Comparison of ENCODE assay signal across 15 cellular contexts in genomic region chr4:95505801-95506200, GRCh38. TPM values are rescaled to one million over a fixed set of nuclear protein-coding genes. Genes with fewer than 3 reads are reported as not detected.
"Had no signal": no experiment of that assay in that cellular context is flagged by ENCODE, and none has a peak within 500 bp of the region (broad histone marks: within the 10 kb centered on the region; RNA-seq: fewer than 3 reads in every experiment).

No MANE protein-coding gene starts in this region.

- H3K27ac ChIP-seq: epithelial cell of prostate, ovary, tibial artery had no signal

- DNase-seq: activated CD4-positive, alpha-beta T cell treated with anti-CD3 and anti-CD28 coated beads, Interleukin-2, amount 50 U/mL, for 48 hours; activated CD4-positive, CD25-positive, alpha-beta regulatory T cell treated with anti-CD3 and anti-CD28 coated beads, Interleukin-2, amount 50 U/mL, for 72 hours; activated gamma-delta T cell; activated T-cell treated with anti-CD3 and anti-CD28 coated beads, Interleukin-2, amount 50 U/mL, for 48 hours; effector CD4-positive, alpha-beta T cell; left cardiac atrium; ovary; SIG-M5; stimulated activated CD4-positive, alpha-beta T cell treated with anti-CD3 and anti-CD28 coated beads, Interleukin-4, amount 100 ng/mL, for 4 hours; T-helper 9 cell; tibial artery had no signal

- H3K36me3 Mint-ChIP-seq: activated naive CD8-positive, alpha-beta T cell; natural killer cell treated with Interleukin-12 subunit alpha and Interleukin-12 subunit beta and Interleukin-15 and Interleukin-18, amount 100 ng/mL, for 72 hours had no signal

- H3K36me3 ChIP-seq: ovary, tibial artery had no signal

- H3K27ac Mint-ChIP-seq: activated naive CD8-positive, alpha-beta T cell; natural killer cell treated with Interleukin-12 subunit alpha and Interleukin-12 subunit beta and Interleukin-15 and Interleukin-18, amount 100 ng/mL, for 72 hours had no signal

- ATAC-seq: natural killer cell treated with Interleukin-12 subunit alpha and Interleukin-12 subunit beta and Interleukin-15 and Interleukin-18, amount 100 ng/mL, for 72 hours had no signal

- H3K27me3 Mint-ChIP-seq: natural killer cell treated with Interleukin-12 subunit alpha and Interleukin-12 subunit beta and Interleukin-15 and Interleukin-18, amount 100 ng/mL, for 72 hours had no signal

- H3K4me3 ChIP-seq: ovary, tibial artery had no signal

- H3K4me3 Mint-ChIP-seq: activated naive CD8-positive, alpha-beta T cell; natural killer cell treated with Interleukin-12 subunit alpha and Interleukin-12 subunit beta and Interleukin-15 and Interleukin-18, amount 100 ng/mL, for 72 hours had no signal

- H3K27me3 ChIP-seq: ovary, tibial artery had no signal

- H3K9me3 ChIP-seq: ovary, tibial artery had no signal

RNA-seq across cellular contexts. Expression of gene UNC5C, which starts 43.0 kb away (rescaled TPM):
- total RNA-seq: bronchial epithelial cell; natural killer cell treated with Interleukin-12 subunit alpha and Interleukin-12 subunit beta and Interleukin-15 and Interleukin-18, amount 100 ng/mL, for 72 hours had no signal
